ENCODE assay signal across 8 cellular contexts in the genomic region with DNA sequence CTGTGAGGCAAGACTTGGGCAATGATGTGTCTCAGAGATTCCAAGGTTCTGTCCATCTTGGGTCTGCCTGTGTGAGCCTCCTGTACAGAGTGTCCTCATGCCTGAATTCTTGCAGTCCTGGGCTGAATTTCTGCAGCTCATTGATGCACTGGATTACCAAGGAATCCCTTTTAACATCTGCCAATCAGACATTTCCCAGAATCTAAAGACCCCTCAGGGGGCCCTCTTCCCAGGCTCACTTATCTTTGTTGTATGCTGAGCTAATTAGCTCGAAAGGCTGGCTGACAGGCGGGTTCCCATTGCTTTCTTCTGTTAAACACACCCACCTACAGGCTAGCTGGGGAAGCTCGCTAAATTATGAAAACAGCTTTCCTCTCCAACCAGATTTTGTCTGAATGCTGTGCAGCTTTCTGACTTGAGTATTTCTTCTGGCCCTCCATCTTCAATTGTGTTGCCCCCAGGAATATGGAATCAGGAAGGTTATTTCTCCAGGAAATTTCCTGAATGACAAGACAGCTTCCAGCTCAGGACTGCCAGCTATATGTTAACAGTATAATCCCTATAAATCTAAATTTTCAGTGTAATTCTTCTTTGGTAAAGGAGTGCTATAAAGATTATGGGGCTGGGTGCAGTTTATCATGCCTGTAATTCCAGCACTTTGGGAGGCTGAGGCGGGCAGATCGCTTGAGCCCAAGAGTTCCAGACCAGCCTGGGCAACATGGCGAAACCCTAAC. TPM values are rescaled to one million over a fixed set of nuclear protein-coding genes. Genes with fewer than 3 reads are reported as not detected.
DNase-seq lines count a peak whose midpoint lies in the region; ATAC-seq and TF ChIP-seq lines count a peak whose summit lies in the region.

A gene (minus strand): TSS at position 91 of the 734 bp plus-strand sequence. CDS start 35 bp downstream, at position 56.

- no peaks in the 10 kb centered on the region for H3K36me3 ChIP-seq in osteoblast (ENCODE audit: insufficient read depth, low read length)

- no peaks in the 10 kb centered on the region for H3K4me1 ChIP-seq in osteoblast (ENCODE audit: insufficient read depth, low read length)

- DNase-seq in NCI-H1694 (lab: John Stamatoyannopoulos, UW) (peak; percentile 63), activated B cell treated with CpG ODN at 0.5 μM for 24 hours (no peak), germinal center (ENCODE audit: low spot score) (peak; percentile 29), osteoblast (ENCODE audit: insufficient read length, low spot score, missing footprints) (peak; percentile 49), NCI-H226 (no peak)

- H3K9me3 Mint-ChIP-seq in activated B cell treated with CpG ODN at 0.5 μM for 24 hours, result no peaks in the 10 kb centered on the region

- H3K9me3 ChIP-seq in osteoblast (ENCODE audit: low read depth, low read length), result no peaks in the 10 kb centered on the region

- H2AFZ ChIP-seq in osteoblast (ENCODE audit: low read length), result no peak within 1 kb of the TSS

- H3K4me2 ChIP-seq in osteoblast (ENCODE audit: insufficient read depth, low read length), result peak within 1 kb of the TSS; percentile 31

- TF ChIP-seq CTCF in C4-2B (conservative IDR thresholded peaks at IDR 0.05), result peak; percentile 84
- TF ChIP-seq CTCF in activated B cell treated with CpG ODN at 0.5 μM for 24 hours (IDR thresholded peaks at IDR 0.05), result no peak
- peak; percentile 57 for TF ChIP-seq CTCF in osteoblast (IDR thresholded peaks at IDR 0.05; ENCODE audit: extremely low read depth, low read depth, low read length)

- H3K4me3 ChIP-seq in osteoblast (ENCODE audit: insufficient read depth, low read length), result no peak within 1 kb of the TSS

- no peak within 1 kb of the TSS for H3K27ac Mint-ChIP-seq in activated B cell treated with CpG ODN at 0.5 μM for 24 hours

- ATAC-seq in GM18502 (IDR thresholded peaks at IDR 0.05; ENCODE audit: poor library complexity, unreplicated experiment) (peak; percentile 92), HG02884 (IDR thresholded peaks at IDR 0.05; ENCODE audit: unreplicated experiment) (peak; percentile 91), activated B cell treated with CpG ODN at 0.5 μM for 24 hours (ENCODE audit: low read depth) (peak; percentile 60)

- H3K27me3 Mint-ChIP-seq in activated B cell treated with CpG ODN at 0.5 μM for 24 hours, result peaks cover 3% of the 10 kb centered on the region

- intact Hi-C loops in activated B cell treated with CpG ODN at 0.5 μM for 24 hours (cut with micrococcal nuclease), result loop anchor here (1.0 to 5.0 kb wide), 3 partner anchors 95 to 273 kb away; no protein-coding TSS in a partner anchor

- H3K36me3 Mint-ChIP-seq in activated B cell treated with CpG ODN at 0.5 μM for 24 hours (ENCODE audit: low read depth), result no peaks in the 10 kb centered on the region

- no peak within 1 kb of the TSS for H3K27ac ChIP-seq in C4-2B
- no peak within 1 kb of the TSS for H3K27ac ChIP-seq in osteoblast (ENCODE audit: low read depth, low read length)

- H3K4me3 Mint-ChIP-seq in activated B cell treated with CpG ODN at 0.5 μM for 24 hours, result no peak within 1 kb of the TSS

- CTCF ChIA-PET in activated B cell treated with CpG ODN at 0.5 μM for 24 hours (lab: Charles Lee), result interaction anchor here (0.7 to 5.0 kb wide), 12 partner anchors 9 to 390 kb away, joined by 3 to 58 read pairs (median 4); a partner anchor contains a TSS

- H3K4me1 Mint-ChIP-seq in activated B cell treated with CpG ODN at 0.5 μM for 24 hours, result no peaks in the 10 kb centered on the region

- POLR2A ChIA-PET in activated B cell treated with CpG ODN at 0.5 μM for 24 hours (lab: Charles Lee), result interaction anchor here (1.0 kb wide), 1 partner anchor 207 kb away, joined by 4 read pairs; a partner anchor contains a TSS

- H3K27me3 ChIP-seq in osteoblast (ENCODE audit: insufficient read depth, low read length), result peaks cover 24% of the 10 kb centered on the region

- H4K20me1 ChIP-seq in osteoblast (ENCODE audit: insufficient read depth, low read length), result no peaks in the 10 kb centered on the region

- no peaks in the 10 kb centered on the region for H3K79me2 ChIP-seq in osteoblast (ENCODE audit: insufficient read depth, low read length)

RNA-seq across cellular contexts. Expression of the gene that starts here (rescaled TPM):
- total RNA-seq in activated B cell treated with CpG ODN at 0.5 μM for 24 hours, result not detected in 2 replicates
- total RNA-seq in osteoblast, result not detected in 2 replicates

Comparison
In these comparisons a context has a peak if more than half of its experiments do, and no peak if none do; other contexts are left out.
1. Peak in ATAC-seq in activated B cell treated with CpG ODN at 0.5 μM for 24 hours; RNA of the gene not detected or under 1 TPM.
2. Peak in DNase-seq and H3K4me2 ChIP-seq in osteoblast; RNA of the gene not detected or under 1 TPM.
3. DNase-seq: peak in NCI-H1694 (single experiment) and germinal center (single experiment); none in activated B cell treated with CpG ODN at 0.5 μM for 24 hours (single experiment) and NCI-H226 (single experiment).
4. Peak in every context shown above with its lines, with median percentiles within 50 percentile points of each other: ATAC-seq.